In genomic region chr4:158282252-158282651, GRCh38 we compare ENCODE assay signal across 1 cellular context.
TF ChIP-seq lines count a peak whose summit lies in the region.

No MANE protein-coding gene starts in this region.

TF ChIP-seq in K562, 482 proteins besides CTCF, POLR2A, EP300 and RAD21 (continued from another document and continues in another):
- TF ChIP-seq, protein P1, sequence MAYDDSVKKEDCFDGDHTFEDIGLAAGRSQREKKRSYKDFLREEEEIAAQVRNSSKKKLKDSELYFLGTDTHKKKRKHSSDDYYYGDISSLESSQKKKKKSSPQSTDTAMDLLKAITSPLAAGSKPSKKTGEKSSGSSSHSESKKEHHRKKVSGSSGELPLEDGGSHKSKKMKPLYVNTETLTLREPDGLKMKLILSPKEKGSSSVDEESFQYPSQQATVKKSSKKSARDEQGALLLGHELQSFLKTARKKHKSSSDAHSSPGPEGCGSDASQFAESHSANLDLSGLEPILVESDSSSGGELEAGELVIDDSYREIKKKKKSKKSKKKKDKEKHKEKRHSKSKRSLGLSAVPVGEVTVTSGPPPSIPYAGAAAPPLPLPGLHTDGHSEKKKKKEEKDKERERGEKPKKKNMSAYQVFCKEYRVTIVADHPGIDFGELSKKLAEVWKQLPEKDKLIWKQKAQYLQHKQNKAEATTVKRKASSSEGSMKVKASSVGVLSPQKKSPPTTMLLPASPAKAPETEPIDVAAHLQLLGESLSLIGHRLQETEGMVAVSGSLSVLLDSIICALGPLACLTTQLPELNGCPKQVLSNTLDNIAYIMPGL (CRISPR knock-in tag; IDR thresholded peaks at IDR 0.05), result no peak
- TF ChIP-seq SMARCA5 (IDR thresholded peaks at IDR 0.05) (no peak), ZNF23 (CRISPR knock-in tag; IDR thresholded peaks at IDR 0.05) (no peak), STAT5B (CRISPR knock-in tag; IDR thresholded peaks at IDR 0.05) (no peak), RNF2 (IDR thresholded peaks at IDR 0.05) (no peak), FOXK1 (CRISPR knock-in tag; IDR thresholded peaks at IDR 0.05; ENCODE audit: borderline replicate concordance) (no peak), MAZ (CRISPR knock-in tag; conservative IDR thresholded peaks at IDR 0.05 in 1 of 2, IDR thresholded peaks at IDR 0.05 in 1 of 2) (no peak; a peak in 1 of 4 replicates), CGGBP1 (CRISPR knock-in tag; IDR thresholded peaks at IDR 0.05) (no peak), THAP7 (CRISPR knock-in tag; IDR thresholded peaks at IDR 0.05) (no peak), L3MBTL2 (IDR thresholded peaks at IDR 0.05) (peak; percentile 82), TRIM25 (IDR thresholded peaks at IDR 0.05; ENCODE audit: borderline replicate concordance) (no peak), ARID2 (IDR thresholded peaks at IDR 0.05) (no peak), EP400 (IDR thresholded peaks at IDR 0.05) (peak; percentile 66), BRF1 (IDR thresholded peaks at IDR 0.05; ENCODE audit: borderline replicate concordance, extremely low read depth, insufficient read length) (no peak), MCM3 (IDR thresholded peaks at IDR 0.05) (no peak), ZNF124 (CRISPR knock-in tag; IDR thresholded peaks at IDR 0.05) (no peak), HDAC3 (IDR thresholded peaks at IDR 0.05; ENCODE audit: borderline replicate concordance, partially characterized antibody) (no peak), NR2C1 (IDR thresholded peaks at IDR 0.05) (no peak), NR2C1 (tag; IDR thresholded peaks at IDR 0.05) (peak; percentile 18; the same call in 1 of the 2 replicates), CREM (IDR thresholded peaks at IDR 0.05; ENCODE audit: low read depth) (no peak), ELF1 (tag; IDR thresholded peaks at IDR 0.05) (no peak), ZNF695 (CRISPR knock-in tag; IDR thresholded peaks at IDR 0.05) (no peak), ZBTB12 (CRISPR knock-in tag; IDR thresholded peaks at IDR 0.05) (no peak), SMAD4 (CRISPR knock-in tag; conservative IDR thresholded peaks at IDR 0.05) (peak; percentile 59; the same call in 1 of the 2 replicates), ZFP1 (CRISPR knock-in tag; IDR thresholded peaks at IDR 0.05) (no peak), ZBED1 (IDR thresholded peaks at IDR 0.05) (no peak), ZNF586 (CRISPR knock-in tag; conservative IDR thresholded peaks at IDR 0.05) (no peak), SMAD3 (CRISPR knock-in tag; conservative IDR thresholded peaks at IDR 0.05) (peak; percentile 78; the same call in 1 of the 2 replicates), SNRNP70 (optimal IDR thresholded peaks at IDR 0.05; ENCODE audit: low read depth, low read length) (no peak)
- TF ChIP-seq, protein P2, sequence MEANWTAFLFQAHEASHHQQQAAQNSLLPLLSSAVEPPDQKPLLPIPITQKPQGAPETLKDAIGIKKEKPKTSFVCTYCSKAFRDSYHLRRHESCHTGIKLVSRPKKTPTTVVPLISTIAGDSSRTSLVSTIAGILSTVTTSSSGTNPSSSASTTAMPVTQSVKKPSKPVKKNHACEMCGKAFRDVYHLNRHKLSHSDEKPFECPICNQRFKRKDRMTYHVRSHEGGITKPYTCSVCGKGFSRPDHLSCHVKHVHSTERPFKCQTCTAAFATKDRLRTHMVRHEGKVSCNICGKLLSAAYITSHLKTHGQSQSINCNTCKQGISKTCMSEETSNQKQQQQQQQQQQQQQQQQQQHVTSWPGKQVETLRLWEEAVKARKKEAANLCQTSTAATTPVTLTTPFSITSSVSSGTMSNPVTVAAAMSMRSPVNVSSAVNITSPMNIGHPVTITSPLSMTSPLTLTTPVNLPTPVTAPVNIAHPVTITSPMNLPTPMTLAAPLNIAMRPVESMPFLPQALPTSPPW (CRISPR knock-in tag; IDR thresholded peaks at IDR 0.05), result no peak
- TF ChIP-seq, protein P3, sequence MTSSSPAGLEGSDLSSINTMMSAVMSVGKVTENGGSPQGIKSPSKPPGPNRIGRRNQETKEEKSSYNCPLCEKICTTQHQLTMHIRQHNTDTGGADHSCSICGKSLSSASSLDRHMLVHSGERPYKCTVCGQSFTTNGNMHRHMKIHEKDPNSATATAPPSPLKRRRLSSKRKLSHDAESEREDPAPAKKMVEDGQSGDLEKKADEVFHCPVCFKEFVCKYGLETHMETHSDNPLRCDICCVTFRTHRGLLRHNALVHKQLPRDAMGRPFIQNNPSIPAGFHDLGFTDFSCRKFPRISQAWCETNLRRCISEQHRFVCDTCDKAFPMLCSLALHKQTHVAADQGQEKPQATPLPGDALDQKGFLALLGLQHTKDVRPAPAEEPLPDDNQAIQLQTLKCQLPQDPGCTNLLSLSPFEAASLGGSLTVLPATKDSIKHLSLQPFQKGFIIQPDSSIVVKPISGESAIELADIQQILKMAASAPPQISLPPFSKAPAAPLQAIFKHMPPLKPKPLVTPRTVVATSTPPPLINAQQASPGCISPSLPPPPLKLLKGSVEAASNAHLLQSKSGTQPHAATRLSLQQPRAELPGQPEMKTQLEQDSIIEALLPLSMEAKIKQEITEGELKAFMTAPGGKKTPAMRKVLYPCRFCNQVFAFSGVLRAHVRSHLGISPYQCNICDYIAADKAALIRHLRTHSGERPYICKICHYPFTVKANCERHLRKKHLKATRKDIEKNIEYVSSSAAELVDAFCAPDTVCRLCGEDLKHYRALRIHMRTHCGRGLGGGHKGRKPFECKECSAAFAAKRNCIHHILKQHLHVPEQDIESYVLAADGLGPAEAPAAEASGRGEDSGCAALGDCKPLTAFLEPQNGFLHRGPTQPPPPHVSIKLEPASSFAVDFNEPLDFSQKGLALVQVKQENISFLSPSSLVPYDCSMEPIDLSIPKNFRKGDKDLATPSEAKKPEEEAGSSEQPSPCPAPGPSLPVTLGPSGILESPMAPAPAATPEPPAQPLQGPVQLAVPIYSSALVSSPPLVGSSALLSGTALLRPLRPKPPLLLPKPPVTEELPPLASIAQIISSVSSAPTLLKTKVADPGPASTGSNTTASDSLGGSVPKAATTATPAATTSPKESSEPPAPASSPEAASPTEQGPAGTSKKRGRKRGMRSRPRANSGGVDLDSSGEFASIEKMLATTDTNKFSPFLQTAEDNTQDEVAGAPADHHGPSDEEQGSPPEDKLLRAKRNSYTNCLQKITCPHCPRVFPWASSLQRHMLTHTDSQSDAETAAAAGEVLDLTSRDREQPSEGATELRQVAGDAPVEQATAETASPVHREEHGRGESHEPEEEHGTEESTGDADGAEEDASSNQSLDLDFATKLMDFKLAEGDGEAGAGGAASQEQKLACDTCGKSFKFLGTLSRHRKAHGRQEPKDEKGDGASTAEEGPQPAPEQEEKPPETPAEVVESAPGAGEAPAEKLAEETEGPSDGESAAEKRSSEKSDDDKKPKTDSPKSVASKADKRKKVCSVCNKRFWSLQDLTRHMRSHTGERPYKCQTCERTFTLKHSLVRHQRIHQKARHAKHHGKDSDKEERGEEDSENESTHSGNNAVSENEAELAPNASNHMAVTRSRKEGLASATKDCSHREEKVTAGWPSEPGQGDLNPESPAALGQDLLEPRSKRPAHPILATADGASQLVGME (CRISPR knock-in tag; IDR thresholded peaks at IDR 0.05), result no peak
- TF ChIP-seq, protein P4, sequence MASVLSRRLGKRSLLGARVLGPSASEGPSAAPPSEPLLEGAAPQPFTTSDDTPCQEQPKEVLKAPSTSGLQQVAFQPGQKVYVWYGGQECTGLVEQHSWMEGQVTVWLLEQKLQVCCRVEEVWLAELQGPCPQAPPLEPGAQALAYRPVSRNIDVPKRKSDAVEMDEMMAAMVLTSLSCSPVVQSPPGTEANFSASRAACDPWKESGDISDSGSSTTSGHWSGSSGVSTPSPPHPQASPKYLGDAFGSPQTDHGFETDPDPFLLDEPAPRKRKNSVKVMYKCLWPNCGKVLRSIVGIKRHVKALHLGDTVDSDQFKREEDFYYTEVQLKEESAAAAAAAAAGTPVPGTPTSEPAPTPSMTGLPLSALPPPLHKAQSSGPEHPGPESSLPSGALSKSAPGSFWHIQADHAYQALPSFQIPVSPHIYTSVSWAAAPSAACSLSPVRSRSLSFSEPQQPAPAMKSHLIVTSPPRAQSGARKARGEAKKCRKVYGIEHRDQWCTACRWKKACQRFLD (CRISPR knock-in tag; IDR thresholded peaks at IDR 0.05), result peak; percentile 58; the same call in 1 of the 2 replicates
- TF ChIP-seq, protein P5, sequence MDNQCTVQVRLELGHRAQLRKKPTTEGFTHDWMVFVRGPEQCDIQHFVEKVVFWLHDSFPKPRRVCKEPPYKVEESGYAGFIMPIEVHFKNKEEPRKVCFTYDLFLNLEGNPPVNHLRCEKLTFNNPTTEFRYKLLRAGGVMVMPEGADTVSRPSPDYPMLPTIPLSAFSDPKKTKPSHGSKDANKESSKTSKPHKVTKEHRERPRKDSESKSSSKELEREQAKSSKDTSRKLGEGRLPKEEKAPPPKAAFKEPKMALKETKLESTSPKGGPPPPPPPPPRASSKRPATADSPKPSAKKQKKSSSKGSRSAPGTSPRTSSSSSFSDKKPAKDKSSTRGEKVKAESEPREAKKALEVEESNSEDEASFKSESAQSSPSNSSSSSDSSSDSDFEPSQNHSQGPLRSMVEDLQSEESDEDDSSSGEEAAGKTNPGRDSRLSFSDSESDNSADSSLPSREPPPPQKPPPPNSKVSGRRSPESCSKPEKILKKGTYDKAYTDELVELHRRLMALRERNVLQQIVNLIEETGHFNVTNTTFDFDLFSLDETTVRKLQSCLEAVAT (IDR thresholded peaks at IDR 0.05), result no peak
- TF ChIP-seq, protein P6, sequence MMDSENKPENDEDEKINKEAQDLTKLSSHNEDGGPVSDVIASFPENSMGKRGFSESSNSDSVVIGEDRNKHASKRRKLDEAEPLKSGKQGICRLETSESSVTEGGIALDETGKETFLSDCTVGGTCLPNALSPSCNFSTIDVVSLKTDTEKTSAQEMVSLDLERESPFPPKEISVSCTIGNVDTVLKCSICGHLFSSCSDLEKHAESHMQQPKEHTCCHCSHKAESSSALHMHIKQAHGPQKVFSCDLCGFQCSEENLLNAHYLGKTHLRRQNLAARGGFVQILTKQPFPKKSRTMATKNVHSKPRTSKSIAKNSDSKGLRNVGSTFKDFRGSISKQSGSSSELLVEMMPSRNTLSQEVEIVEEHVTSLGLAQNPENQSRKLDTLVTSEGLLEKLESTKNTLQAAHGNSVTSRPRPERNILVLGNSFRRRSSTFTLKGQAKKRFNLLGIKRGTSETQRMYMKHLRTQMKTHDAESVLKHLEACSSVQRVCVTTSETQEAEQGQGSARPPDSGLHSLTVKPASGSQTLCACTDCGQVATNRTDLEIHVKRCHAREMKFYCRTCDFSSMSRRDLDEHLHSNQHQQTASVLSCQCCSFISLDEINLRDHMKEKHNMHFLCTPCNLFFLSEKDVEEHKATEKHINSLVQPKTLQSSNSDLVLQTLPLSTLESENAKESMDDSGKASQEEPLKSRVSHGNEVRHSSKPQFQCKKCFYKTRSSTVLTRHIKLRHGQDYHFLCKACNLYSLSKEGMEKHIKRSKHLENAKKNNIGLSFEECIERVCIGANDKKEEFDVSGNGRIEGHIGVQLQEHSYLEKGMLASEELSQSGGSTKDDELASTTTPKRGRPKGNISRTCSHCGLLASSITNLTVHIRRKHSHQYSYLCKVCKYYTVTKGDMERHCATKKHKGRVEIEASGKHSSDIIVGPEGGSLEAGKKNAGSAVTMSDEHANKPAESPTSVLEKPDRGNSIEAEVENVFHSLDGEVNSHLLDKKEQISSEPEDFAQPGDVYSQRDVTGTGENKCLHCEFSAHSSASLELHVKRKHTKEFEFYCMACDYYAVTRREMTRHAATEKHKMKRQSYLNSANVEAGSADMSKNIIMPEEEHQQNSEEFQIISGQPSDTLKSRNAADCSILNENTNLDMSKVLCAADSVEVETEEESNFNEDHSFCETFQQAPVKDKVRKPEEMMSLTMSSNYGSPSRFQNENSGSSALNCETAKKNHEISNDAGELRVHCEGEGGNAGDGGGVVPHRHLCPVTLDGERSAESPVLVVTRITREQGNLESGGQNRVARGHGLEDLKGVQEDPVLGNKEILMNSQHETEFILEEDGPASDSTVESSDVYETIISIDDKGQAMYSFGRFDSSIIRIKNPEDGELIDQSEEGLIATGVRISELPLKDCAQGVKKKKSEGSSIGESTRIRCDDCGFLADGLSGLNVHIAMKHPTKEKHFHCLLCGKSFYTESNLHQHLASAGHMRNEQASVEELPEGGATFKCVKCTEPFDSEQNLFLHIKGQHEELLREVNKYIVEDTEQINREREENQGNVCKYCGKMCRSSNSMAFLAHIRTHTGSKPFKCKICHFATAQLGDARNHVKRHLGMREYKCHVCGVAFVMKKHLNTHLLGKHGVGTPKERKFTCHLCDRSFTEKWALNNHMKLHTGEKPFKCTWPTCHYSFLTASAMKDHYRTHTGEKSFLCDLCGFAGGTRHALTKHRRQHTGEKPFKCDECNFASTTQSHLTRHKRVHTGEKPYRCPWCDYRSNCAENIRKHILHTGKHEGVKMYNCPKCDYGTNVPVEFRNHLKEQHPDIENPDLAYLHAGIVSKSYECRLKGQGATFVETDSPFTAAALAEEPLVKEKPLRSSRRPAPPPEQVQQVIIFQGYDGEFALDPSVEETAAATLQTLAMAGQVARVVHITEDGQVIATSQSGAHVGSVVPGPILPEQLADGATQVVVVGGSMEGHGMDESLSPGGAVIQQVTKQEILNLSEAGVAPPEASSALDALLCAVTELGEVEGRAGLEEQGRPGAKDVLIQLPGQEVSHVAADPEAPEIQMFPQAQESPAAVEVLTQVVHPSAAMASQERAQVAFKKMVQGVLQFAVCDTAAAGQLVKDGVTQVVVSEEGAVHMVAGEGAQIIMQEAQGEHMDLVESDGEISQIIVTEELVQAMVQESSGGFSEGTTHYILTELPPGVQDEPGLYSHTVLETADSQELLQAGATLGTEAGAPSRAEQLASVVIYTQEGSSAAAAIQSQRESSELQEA (IDR thresholded peaks at IDR 0.05; ENCODE audit: low read depth), result no peak
